ENCODE assay signal across 19 cellular contexts in genomic region chr4:8893227-8893623, GRCh38. TPM values are rescaled to one million over a fixed set of nuclear protein-coding genes. Genes with fewer than 3 reads are reported as not detected.
DNase-seq lines count a peak whose midpoint lies in the region; TF ChIP-seq lines count a peak whose summit lies in the region.
"Had no signal": no experiment of that assay in that cellular context is flagged by ENCODE, and none has a peak within 500 bp of the region (broad histone marks: within the 10 kb centered on the region; RNA-seq: fewer than 3 reads in every experiment).

No MANE protein-coding gene starts in this region.

- BruUV-seq in mammary epithelial cell (replicated peaks; lab: Mats Ljungman, UMichigan), result no TSS peak

- dilution Hi-C loops in mammary epithelial cell (cut with HindIII; ENCODE audit: low sequenced_read_pairs), result no loop called here

- H3K27me3 ChIP-seq in breast epithelium (peaks cover 3 to 83% of the 10 kb centered on the region in 2 donors), mammary epithelial cell (ENCODE audit: insufficient read depth, low read length) (peaks cover 21% of the 10 kb centered on the region), neural progenitor cell (peaks cover 100% of the 10 kb centered on the region)

- in situ Hi-C loops in mammary epithelial cell (cut with MboI; ENCODE audit: low sequenced_read_pairs in 2 of 2), result no loop called here

- CTCF ChIA-PET in mammary epithelial cell (lab: Charles Lee; ENCODE audit: low non-redundant PET), result no interaction called here
- CTCF ChIA-PET in activated CD4-positive, alpha-beta T cell treated with anti-CD3 and anti-CD28 coated beads, Interleukin-2, amount 10 ng/mL, durations not matched to agents 7 days and 5 days (lab: Charles Lee), result no interaction called here

- DNase-seq in breast epithelium (ENCODE audit: low spot score in 2 of 2) (no peak), mammary epithelial cell (no peak), neural progenitor cell (ENCODE audit: low spot score) (no peak), medulla oblongata (ENCODE audit: extremely low spot score) (no peak), SKM-1 (lab: John Stamatoyannopoulos, UW; ENCODE audit: unreplicated experiment) (no peak), kidney glomerular epithelial cell (lab: John Stamatoyannopoulos, UW) (no peak)
- no peak for DNase-seq in activated CD4-positive, alpha-beta T cell treated with anti-CD3 and anti-CD28 coated beads, Interleukin-2, amount 10 ng/mL, durations not matched to agents 7 days and 5 days
- DNase-seq: DMS 273 treated with DMSO at 0.1 percent for 48 hours, NCI-H1436, NCI-H2081 treated with DMSO at 0.1 percent for 48 hours, NCI-H226, NCI-H526 had no signal

- peaks cover 62% of the 10 kb centered on the region for H3K27me3 Mint-ChIP-seq in neural progenitor cell (ENCODE audit: insufficient read depth, low read depth)
- peaks cover 44% of the 10 kb centered on the region for H3K27me3 Mint-ChIP-seq in activated CD4-positive, alpha-beta T cell treated with anti-CD3 and anti-CD28 coated beads, Interleukin-2, amount 10 ng/mL, durations not matched to agents 7 days and 5 days

- no peaks in the 10 kb centered on the region for H3K9me3 Mint-ChIP-seq in neural progenitor cell
- no peaks in the 10 kb centered on the region for H3K9me3 Mint-ChIP-seq in activated CD4-positive, alpha-beta T cell treated with anti-CD3 and anti-CD28 coated beads, Interleukin-2, amount 10 ng/mL, durations not matched to agents 7 days and 5 days

- H3K27ac Mint-ChIP-seq in neural progenitor cell, result no peak overlapping the region
- no peak overlapping the region for H3K27ac Mint-ChIP-seq in activated CD4-positive, alpha-beta T cell treated with anti-CD3 and anti-CD28 coated beads, Interleukin-2, amount 10 ng/mL, durations not matched to agents 7 days and 5 days
- H3K27ac Mint-ChIP-seq: IgD-negative memory B cell had no signal

- POLR2A ChIA-PET in activated CD4-positive, alpha-beta T cell treated with anti-CD3 and anti-CD28 coated beads, Interleukin-2, amount 10 ng/mL, durations not matched to agents 7 days and 5 days (lab: Charles Lee), result no interaction called here

- H3F3A ChIP-seq in neural progenitor cell (ENCODE audit: low read depth), result no peaks in the 10 kb centered on the region

- H3K27ac ChIP-seq in breast epithelium (no peak overlapping the region), mammary epithelial cell (ENCODE audit: insufficient read depth, low read depth, low read length) (no peak overlapping the region), neural progenitor cell (no peak overlapping the region)
- H3K27ac ChIP-seq: 22Rv1, RWPE1, SJSA1 had no signal

- H3K4me3 ChIP-seq in breast epithelium, result peak overlapping the region; percentile 24 to 49 (median 28)
- no peak overlapping the region for H3K4me3 ChIP-seq in mammary epithelial cell (replicated peaks in 1 of 3; ENCODE audit: insufficient read depth in 1 of 3, low read depth in 2 of 3, low read length in 3 of 3)
- peak overlapping the region; percentile 34 for H3K4me3 ChIP-seq in iPS-11a (ENCODE audit: low read depth, low read length)
- H3K4me3 ChIP-seq in neural progenitor cell, result peak overlapping the region; percentile 39
- H3K4me3 ChIP-seq: SJSA1 had no signal

- H3K9ac ChIP-seq in mammary epithelial cell (ENCODE audit: insufficient read depth, low read length) (no peak overlapping the region), neural progenitor cell (no peak overlapping the region)

- no peaks in the 10 kb centered on the region for H3K36me3 Mint-ChIP-seq in neural progenitor cell
- no peaks in the 10 kb centered on the region for H3K36me3 Mint-ChIP-seq in activated CD4-positive, alpha-beta T cell treated with anti-CD3 and anti-CD28 coated beads, Interleukin-2, amount 10 ng/mL, durations not matched to agents 7 days and 5 days (ENCODE audit: low read depth)
- H3K36me3 Mint-ChIP-seq: IgD-negative memory B cell had no signal

- no peaks in the 10 kb centered on the region for H4K20me1 ChIP-seq in mammary epithelial cell (ENCODE audit: insufficient read depth, low read length)
- H4K20me1 ChIP-seq in neural progenitor cell (ENCODE audit: low read depth), result peaks cover 58% of the 10 kb centered on the region

- H3K36me3 ChIP-seq in breast epithelium (no peaks in the 10 kb centered on the region), mammary epithelial cell (ENCODE audit: insufficient read depth, low read length) (no peaks in the 10 kb centered on the region), neural progenitor cell (no peaks in the 10 kb centered on the region)
- H3K36me3 ChIP-seq: SJSA1 had no signal

- intact Hi-C loops in breast epithelium (cut with DNase I; ENCODE audit: low total_unique reads), result no loop called here
- intact Hi-C loops in mammary epithelial cell (cut with micrococcal nuclease), result no loop called here

- TF ChIP-seq CTCF in breast epithelium (IDR thresholded peaks at IDR 0.05), result no peak
- TF ChIP-seq CTCF in mammary epithelial cell (conservative IDR thresholded peaks at IDR 0.05 in 1 of 2, IDR thresholded peaks at IDR 0.05 in 1 of 2; ENCODE audit: extremely low read depth in 1 of 2, insufficient read depth in 1 of 2, low read depth in 1 of 2, low read length in 2 of 2), result no peak
- no peak for TF ChIP-seq CTCF in neural progenitor cell (IDR thresholded peaks at IDR 0.05)

- H3K4me1 Mint-ChIP-seq in neural progenitor cell, result peaks cover 9% of the 10 kb centered on the region
- H3K4me1 Mint-ChIP-seq in activated CD4-positive, alpha-beta T cell treated with anti-CD3 and anti-CD28 coated beads, Interleukin-2, amount 10 ng/mL, durations not matched to agents 7 days and 5 days, result no peaks in the 10 kb centered on the region
- H3K4me1 Mint-ChIP-seq: IgD-negative memory B cell had no signal

- TF ChIP-seq POLR2A in breast epithelium (IDR thresholded peaks at IDR 0.05), result no peak

- H3K4me2 ChIP-seq in mammary epithelial cell (ENCODE audit: insufficient read depth, low read depth, low read length) (no peak overlapping the region), neural progenitor cell (peak overlapping the region; percentile 76)

- no peaks in the 10 kb centered on the region for H3K79me2 ChIP-seq in mammary epithelial cell (ENCODE audit: insufficient read depth, low read length)
- H3K79me2 ChIP-seq in neural progenitor cell (ENCODE audit: low read depth), result no peaks in the 10 kb centered on the region

- no peaks in the 10 kb centered on the region for H3K9me3 ChIP-seq in breast epithelium
- H3K9me3 ChIP-seq in mammary epithelial cell (replicated peaks; ENCODE audit: insufficient read depth, low read length), result no peaks in the 10 kb centered on the region
- no peaks in the 10 kb centered on the region for H3K9me3 ChIP-seq in neural progenitor cell (ENCODE audit: low read depth)
- H3K9me3 ChIP-seq: SJSA1 had no signal

- no peaks in the 10 kb centered on the region for H3K4me1 ChIP-seq in breast epithelium
- H3K4me1 ChIP-seq in mammary epithelial cell (ENCODE audit: insufficient read depth, low read length), result no peaks in the 10 kb centered on the region
- H3K4me1 ChIP-seq in neural progenitor cell, result peaks cover 11% of the 10 kb centered on the region
- H3K4me1 ChIP-seq: SJSA1 had no signal

- WGBS in mammary epithelial cell (ENCODE audit: low coverage, missing lambda C conversion rate), result 7% methylated on average over 3 of the region's 41 CpGs

- H3K4me3 Mint-ChIP-seq in neural progenitor cell, result no peak overlapping the region
- no peak overlapping the region for H3K4me3 Mint-ChIP-seq in activated CD4-positive, alpha-beta T cell treated with anti-CD3 and anti-CD28 coated beads, Interleukin-2, amount 10 ng/mL, durations not matched to agents 7 days and 5 days
- H3K4me3 Mint-ChIP-seq: IgD-negative memory B cell had no signal

- H2AFZ ChIP-seq in mammary epithelial cell (ENCODE audit: low read depth, low read length) (no peak overlapping the region), neural progenitor cell (replicated peaks) (no peak overlapping the region)

RNA-seq across cellular contexts. Expression of gene HMX1, which starts 21.6 kb away (rescaled TPM):
- total RNA-seq in breast epithelium (not detected), mammary epithelial cell (not detected), neural progenitor cell (ENCODE audit: low replicate concordance) (0.19 TPM in 1 of 2 replicates, not detected in the other)
- polyA plus RNA-seq in mammary epithelial cell, result not detected
- not detected for polyA minus RNA-seq in mammary epithelial cell
- not detected for total RNA-seq in activated CD4-positive, alpha-beta T cell treated with anti-CD3 and anti-CD28 coated beads, Interleukin-2, amount 10 ng/mL, durations not matched to agents 7 days and 5 days
- total RNA-seq: LHCN-M2 had no signal
- polyA plus RNA-seq: BJ, IgD-negative memory B cell had no signal

Comparison
In these comparisons a context has a peak if more than half of its experiments do, and no peak if none do; other contexts are left out.
1. H3K4me3 ChIP-seq: peak in breast epithelium (3 of 3), iPS-11a (single experiment) and neural progenitor cell (single experiment); none in mammary epithelial cell (0 of 3).